ENCODE assay signal across 21 cellular contexts in the genomic region with DNA sequence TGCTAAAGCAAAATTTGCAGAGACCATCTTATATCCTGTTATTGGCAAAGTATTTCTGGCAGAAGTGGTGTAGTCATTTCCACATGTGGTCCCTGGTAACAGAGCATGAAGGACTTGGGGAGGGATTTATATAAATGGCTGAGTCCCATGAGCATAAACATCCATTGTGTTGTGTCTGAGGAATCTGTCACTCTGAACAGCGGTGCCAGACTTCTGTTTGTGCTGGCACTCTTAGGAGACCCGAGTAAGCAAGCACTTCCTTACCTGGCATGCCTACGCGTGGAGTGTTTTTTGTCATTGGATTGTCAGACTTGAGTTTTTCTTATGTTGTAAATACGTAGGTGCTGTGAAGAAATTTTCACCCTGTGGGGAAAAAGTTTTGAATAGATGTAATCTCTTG.
DNase-seq lines count a peak whose midpoint lies in the region; ATAC-seq and TF ChIP-seq lines count a peak whose summit lies in the region.
"Had no signal": no experiment of that assay in that cellular context is flagged by ENCODE, and none has a peak within 500 bp of the region (broad histone marks: within the 10 kb centered on the region; RNA-seq: fewer than 3 reads in every experiment).

No MANE protein-coding gene starts in this region.

- peak overlapping the region in 1 of 2 donors; percentile 21 for H3K27ac ChIP-seq in aorta (ENCODE audit: low read depth in 1 of 2, low read length in 2 of 2)
- H3K27ac ChIP-seq: cardiac muscle cell, spleen had no signal

- intact Hi-C loops in aorta (cut with DNase I) = no loop called here
- intact Hi-C loops in mucosa of descending colon (cut with DNase I, micrococcal nuclease) = no loop called here

- H3K4me3 ChIP-seq in fibroblast of the aortic adventitia (ENCODE audit: low read depth, low read length) (no peak overlapping the region), aorta (ENCODE audit: low read length in 2 of 2) (no peak overlapping the region), mucosa of descending colon (no peak overlapping the region)
- H3K4me3 ChIP-seq: cardiac muscle cell, spleen had no signal

- no peaks in the 10 kb centered on the region for H3K27me3 ChIP-seq in aorta (ENCODE audit: control insufficient read depth in 1 of 2, insufficient read depth in 2 of 2, low read length in 1 of 2)
- H3K27me3 ChIP-seq: cardiac muscle cell, spleen had no signal

- H3K36me3 ChIP-seq in aorta (ENCODE audit: control insufficient read depth in 1 of 2, insufficient read depth in 2 of 2, low read length in 1 of 2) (no peaks in the 10 kb centered on the region), mucosa of descending colon (ENCODE audit: low read depth) (no peaks in the 10 kb centered on the region)
- H3K36me3 ChIP-seq: cardiac muscle cell, spleen had no signal

- no peak overlapping the region for H3K4me3 Mint-ChIP-seq in activated naive CD4-positive, alpha-beta T cell treated with anti-CD3 and anti-CD28 coated beads, Interleukin-2, amount 50 U/mL, for 24 hours
- H3K4me3 Mint-ChIP-seq: activated CD4-positive, alpha-beta T cell treated with anti-CD3 and anti-CD28 coated beads, Interleukin-2, amount 10 ng/mL, durations not matched to agents 7 days and 5 days; activated naive CD8-positive, alpha-beta T cell; CD4-positive, alpha-beta memory T cell; stimulated activated effector memory CD8-positive, alpha-beta T cell treated with anti-CD3 and anti-CD28 coated beads, Interleukin-12 subunit alpha, Interleukin-12 subunit beta, amount 100 ng/mL, for 72 hours; type B pancreatic cell had no signal

- H3K9me3 ChIP-seq in aorta (ENCODE audit: control insufficient read depth, low read length) (no peaks in the 10 kb centered on the region), mucosa of descending colon (no peaks in the 10 kb centered on the region)
- H3K9me3 ChIP-seq: spleen had no signal

- no peak for DNase-seq in activated naive CD4-positive, alpha-beta T cell treated with anti-CD3 and anti-CD28 coated beads, Interleukin-2, amount 50 U/mL, for 16 hours
- DNase-seq in fibroblast of the aortic adventitia (ENCODE audit: low read depth) = peak; percentile 80
- peak; percentile 16 for DNase-seq in medulla oblongata (ENCODE audit: extremely low spot score)
- DNase-seq in aorta = no peak
- no peak for DNase-seq in RKO (ENCODE audit: low spot score)
- DNase-seq in effector CD8-positive, alpha-beta T cell (lab: John Stamatoyannopoulos, UW) = no peak
- DNase-seq in mucosa of descending colon = no peak
- DNase-seq: activated CD4-positive, alpha-beta T cell treated with anti-CD3 and anti-CD28 coated beads, Interleukin-2, amount 10 ng/mL, durations not matched to agents 7 days and 5 days; activated T-cell treated with anti-CD3 and anti-CD28 coated beads for 4 hours; CD4-positive, alpha-beta memory T cell; DND-41; glutamatergic neuron; NCI-H187 treated with DMSO at 0.1 percent for 48 hours; NCI-H510A treated with DMSO at 0.1 percent for 48 hours; nucleus accumbens; spleen had no signal

- 4 to 7% methylated on average over 5 of the region's 5 CpGs for WGBS in aorta, 2 donors

- H3K4me1 ChIP-seq in aorta (ENCODE audit: control insufficient read depth in 1 of 2, insufficient read depth in 2 of 2, low read length in 2 of 2) = peaks cover 14 to 20% of the 10 kb centered on the region in 2 donors
- peaks cover 6% of the 10 kb centered on the region for H3K4me1 ChIP-seq in mucosa of descending colon (ENCODE audit: low read depth)

- peaks cover 1% of the 10 kb centered on the region for H3K36me3 Mint-ChIP-seq in activated naive CD4-positive, alpha-beta T cell treated with anti-CD3 and anti-CD28 coated beads, Interleukin-2, amount 50 U/mL, for 24 hours
- H3K36me3 Mint-ChIP-seq: activated naive CD8-positive, alpha-beta T cell; CD4-positive, alpha-beta memory T cell; stimulated activated effector memory CD8-positive, alpha-beta T cell treated with anti-CD3 and anti-CD28 coated beads, Interleukin-12 subunit alpha, Interleukin-12 subunit beta, amount 100 ng/mL, for 72 hours had no signal

- H3K9me3 Mint-ChIP-seq in activated naive CD4-positive, alpha-beta T cell treated with anti-CD3 and anti-CD28 coated beads, Interleukin-2, amount 50 U/mL, for 24 hours = no peaks in the 10 kb centered on the region
- H3K9me3 Mint-ChIP-seq: activated CD4-positive, alpha-beta T cell treated with anti-CD3 and anti-CD28 coated beads, Interleukin-2, amount 10 ng/mL, durations not matched to agents 7 days and 5 days; CD4-positive, alpha-beta memory T cell; stimulated activated effector memory CD8-positive, alpha-beta T cell treated with anti-CD3 and anti-CD28 coated beads, Interleukin-12 subunit alpha, Interleukin-12 subunit beta, amount 100 ng/mL, for 72 hours; type B pancreatic cell had no signal

- H3K4me1 Mint-ChIP-seq in activated naive CD4-positive, alpha-beta T cell treated with anti-CD3 and anti-CD28 coated beads, Interleukin-2, amount 50 U/mL, for 24 hours = peaks cover 5% of the 10 kb centered on the region
- H3K4me1 Mint-ChIP-seq: activated CD4-positive, alpha-beta T cell treated with anti-CD3 and anti-CD28 coated beads, Interleukin-2, amount 10 ng/mL, durations not matched to agents 7 days and 5 days; stimulated activated effector memory CD8-positive, alpha-beta T cell treated with anti-CD3 and anti-CD28 coated beads, Interleukin-12 subunit alpha, Interleukin-12 subunit beta, amount 100 ng/mL, for 72 hours had no signal

- peak overlapping the region; percentile 12 for H3K27ac Mint-ChIP-seq in activated naive CD4-positive, alpha-beta T cell treated with anti-CD3 and anti-CD28 coated beads, Interleukin-2, amount 50 U/mL, for 24 hours
- H3K27ac Mint-ChIP-seq: activated CD4-positive, alpha-beta T cell treated with anti-CD3 and anti-CD28 coated beads, Interleukin-2, amount 10 ng/mL, durations not matched to agents 7 days and 5 days; activated naive CD8-positive, alpha-beta T cell; stimulated activated effector memory CD8-positive, alpha-beta T cell treated with anti-CD3 and anti-CD28 coated beads, Interleukin-12 subunit alpha, Interleukin-12 subunit beta, amount 100 ng/mL, for 72 hours; type B pancreatic cell had no signal

- no peaks in the 10 kb centered on the region for H3K27me3 Mint-ChIP-seq in activated naive CD4-positive, alpha-beta T cell treated with anti-CD3 and anti-CD28 coated beads, Interleukin-2, amount 50 U/mL, for 24 hours
- H3K27me3 Mint-ChIP-seq: activated CD4-positive, alpha-beta T cell treated with anti-CD3 and anti-CD28 coated beads, Interleukin-2, amount 10 ng/mL, durations not matched to agents 7 days and 5 days; activated naive CD8-positive, alpha-beta T cell; CD4-positive, alpha-beta memory T cell; type B pancreatic cell had no signal

- TF ChIP-seq CTCF in fibroblast of the aortic adventitia (IDR thresholded peaks at IDR 0.05; ENCODE audit: insufficient read depth, low read length) (no peak), mucosa of descending colon (IDR thresholded peaks at IDR 0.05) (no peak)

- ATAC-seq in aorta (ENCODE audit: low FRiP score) (peak; percentile 63), mucosa of descending colon (no peak)
- ATAC-seq: stimulated activated effector memory CD8-positive, alpha-beta T cell treated with anti-CD3 and anti-CD28 coated beads, Interleukin-12 subunit alpha, Interleukin-12 subunit beta, amount 100 ng/mL, for 72 hours had no signal

Comparison
In these comparisons a context has a peak if more than half of its experiments do, and no peak if none do; other contexts are left out.
1. DNase-seq: peak in fibroblast of the aortic adventitia (single experiment) and medulla oblongata (single experiment); none in activated naive CD4-positive, alpha-beta T cell treated with anti-CD3 and anti-CD28 coated beads, Interleukin-2, amount 50 U/mL, for 16 hours (single experiment), aorta (0 of 2), RKO (single experiment), effector CD8-positive, alpha-beta T cell (single experiment) and mucosa of descending colon (0 of 3).